In the genomic region with DNA sequence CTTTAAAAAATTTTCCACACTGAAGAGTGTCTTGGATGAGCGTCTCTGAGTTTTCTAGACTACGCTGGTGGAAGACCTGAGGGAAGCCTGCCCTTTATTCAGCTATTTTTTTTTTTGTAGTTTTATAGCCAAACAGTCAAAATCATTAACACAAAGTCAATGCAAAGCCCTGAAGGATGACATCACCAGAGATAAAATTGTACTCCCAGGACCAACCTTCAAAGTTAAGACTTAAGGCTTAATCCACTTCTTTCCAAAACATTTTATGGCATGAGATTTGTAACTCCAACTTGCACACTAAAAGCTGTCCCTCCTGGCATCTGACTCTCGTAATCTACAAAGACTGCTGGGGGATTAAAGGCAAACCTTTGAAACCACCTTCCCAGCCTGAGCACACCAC, we compare ENCODE assay signal across 19 cellular contexts.
"Had no signal": no experiment of that assay in that cellular context is flagged by ENCODE, and none has a peak within 500 bp of the region (broad histone marks: within the 10 kb centered on the region; RNA-seq: fewer than 3 reads in every experiment).

No MANE protein-coding gene starts in this region.

- H3K36me3 ChIP-seq: MG63 had no signal

- DNase-seq: IMR-90, Karpas-422, KG1, MG63, NCI-H1092, NCI-H1105 treated with DMSO at 0.1 percent for 48 hours, NCI-H1417 treated with DMSO at 0.1 percent for 48 hours, NCI-H146, NCI-H1694 treated with DMSO at 0.1 percent for 48 hours, NCI-H1930, NCI-H2081 treated with DMSO at 0.1 percent for 48 hours, NCI-H2171, NCI-H345, NCI-H446 treated with DMSO at 0.1 percent for 48 hours, NCI-H510A treated with DMSO at 0.1 percent for 48 hours, NCI-H526, PC-3, SHP77 had no signal

- H3K9ac ChIP-seq: SK-N-SH had no signal

- H3K27me3 ChIP-seq: MG63 had no signal

- H3K4me3 ChIP-seq: MG63 had no signal

- H3K4me2 ChIP-seq: SK-N-SH had no signal

- H3K9me3 ChIP-seq: MG63, SK-N-SH had no signal
